1 cellular context compared by ENCODE assay signal in genomic region chr3:9855594-9855993, GRCh38.
TF ChIP-seq lines count a peak whose summit lies in the region.

No MANE protein-coding gene starts in this region.

TF ChIP-seq in GM12878, 131 proteins besides CTCF, POLR2A, EP300 and RAD21:
- TF ChIP-seq SIX5 (IDR thresholded peaks at IDR 0.05; ENCODE audit: low read depth, low read length, severe bottlenecking): no peak
- no peak for TF ChIP-seq CREB1 (IDR thresholded peaks at IDR 0.05; ENCODE audit: low read depth)
- no peak for TF ChIP-seq FOXK2 (IDR thresholded peaks at IDR 0.05)
- no peak for TF ChIP-seq GABPA (IDR thresholded peaks at IDR 0.05; ENCODE audit: low read depth)
- no peak for TF ChIP-seq ZNF384 (IDR thresholded peaks at IDR 0.05; ENCODE audit: borderline replicate concordance, low read depth, low read length)
- TF ChIP-seq CREM (IDR thresholded peaks at IDR 0.05; ENCODE audit: low read depth): no peak
- TF ChIP-seq, protein P1, sequence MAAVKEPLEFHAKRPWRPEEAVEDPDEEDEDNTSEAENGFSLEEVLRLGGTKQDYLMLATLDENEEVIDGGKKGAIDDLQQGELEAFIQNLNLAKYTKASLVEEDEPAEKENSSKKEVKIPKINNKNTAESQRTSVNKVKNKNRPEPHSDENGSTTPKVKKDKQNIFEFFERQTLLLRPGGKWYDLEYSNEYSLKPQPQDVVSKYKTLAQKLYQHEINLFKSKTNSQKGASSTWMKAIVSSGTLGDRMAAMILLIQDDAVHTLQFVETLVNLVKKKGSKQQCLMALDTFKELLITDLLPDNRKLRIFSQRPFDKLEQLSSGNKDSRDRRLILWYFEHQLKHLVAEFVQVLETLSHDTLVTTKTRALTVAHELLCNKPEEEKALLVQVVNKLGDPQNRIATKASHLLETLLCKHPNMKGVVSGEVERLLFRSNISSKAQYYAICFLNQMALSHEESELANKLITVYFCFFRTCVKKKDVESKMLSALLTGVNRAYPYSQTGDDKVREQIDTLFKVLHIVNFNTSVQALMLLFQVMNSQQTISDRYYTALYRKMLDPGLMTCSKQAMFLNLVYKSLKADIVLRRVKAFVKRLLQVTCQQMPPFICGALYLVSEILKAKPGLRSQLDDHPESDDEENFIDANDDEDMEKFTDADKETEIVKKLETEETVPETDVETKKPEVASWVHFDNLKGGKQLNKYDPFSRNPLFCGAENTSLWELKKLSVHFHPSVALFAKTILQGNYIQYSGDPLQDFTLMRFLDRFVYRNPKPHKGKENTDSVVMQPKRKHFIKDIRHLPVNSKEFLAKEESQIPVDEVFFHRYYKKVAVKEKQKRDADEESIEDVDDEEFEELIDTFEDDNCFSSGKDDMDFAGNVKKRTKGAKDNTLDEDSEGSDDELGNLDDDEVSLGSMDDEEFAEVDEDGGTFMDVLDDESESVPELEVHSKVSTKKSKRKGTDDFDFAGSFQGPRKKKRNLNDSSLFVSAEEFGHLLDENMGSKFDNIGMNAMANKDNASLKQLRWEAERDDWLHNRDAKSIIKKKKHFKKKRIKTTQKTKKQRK (IDR thresholded peaks at IDR 0.05; ENCODE audit: low read depth, low read length): no peak
- TF ChIP-seq REST (IDR thresholded peaks at IDR 0.05; ENCODE audit: low read depth, low read length): no peak
- no peak for TF ChIP-seq NBN (IDR thresholded peaks at IDR 0.05)
- TF ChIP-seq BRCA1 (IDR thresholded peaks at IDR 0.05; ENCODE audit: low read depth, low read length): no peak
- TF ChIP-seq, protein P2, sequence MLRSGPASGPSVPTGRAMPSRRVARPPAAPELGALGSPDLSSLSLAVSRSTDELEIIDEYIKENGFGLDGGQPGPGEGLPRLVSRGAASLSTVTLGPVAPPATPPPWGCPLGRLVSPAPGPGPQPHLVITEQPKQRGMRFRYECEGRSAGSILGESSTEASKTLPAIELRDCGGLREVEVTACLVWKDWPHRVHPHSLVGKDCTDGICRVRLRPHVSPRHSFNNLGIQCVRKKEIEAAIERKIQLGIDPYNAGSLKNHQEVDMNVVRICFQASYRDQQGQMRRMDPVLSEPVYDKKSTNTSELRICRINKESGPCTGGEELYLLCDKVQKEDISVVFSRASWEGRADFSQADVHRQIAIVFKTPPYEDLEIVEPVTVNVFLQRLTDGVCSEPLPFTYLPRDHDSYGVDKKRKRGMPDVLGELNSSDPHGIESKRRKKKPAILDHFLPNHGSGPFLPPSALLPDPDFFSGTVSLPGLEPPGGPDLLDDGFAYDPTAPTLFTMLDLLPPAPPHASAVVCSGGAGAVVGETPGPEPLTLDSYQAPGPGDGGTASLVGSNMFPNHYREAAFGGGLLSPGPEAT (IDR thresholded peaks at IDR 0.05; ENCODE audit: low read depth): no peak
- TF ChIP-seq YY1 (IDR thresholded peaks at IDR 0.05; ENCODE audit: low read depth, low read length): no peak
- TF ChIP-seq SMC3 (IDR thresholded peaks at IDR 0.05; ENCODE audit: borderline replicate concordance, low read length): no peak
- no peak for TF ChIP-seq PAX5 (IDR thresholded peaks at IDR 0.05; ENCODE audit: borderline replicate concordance, low read depth, low read length)
- TF ChIP-seq, protein P3, sequence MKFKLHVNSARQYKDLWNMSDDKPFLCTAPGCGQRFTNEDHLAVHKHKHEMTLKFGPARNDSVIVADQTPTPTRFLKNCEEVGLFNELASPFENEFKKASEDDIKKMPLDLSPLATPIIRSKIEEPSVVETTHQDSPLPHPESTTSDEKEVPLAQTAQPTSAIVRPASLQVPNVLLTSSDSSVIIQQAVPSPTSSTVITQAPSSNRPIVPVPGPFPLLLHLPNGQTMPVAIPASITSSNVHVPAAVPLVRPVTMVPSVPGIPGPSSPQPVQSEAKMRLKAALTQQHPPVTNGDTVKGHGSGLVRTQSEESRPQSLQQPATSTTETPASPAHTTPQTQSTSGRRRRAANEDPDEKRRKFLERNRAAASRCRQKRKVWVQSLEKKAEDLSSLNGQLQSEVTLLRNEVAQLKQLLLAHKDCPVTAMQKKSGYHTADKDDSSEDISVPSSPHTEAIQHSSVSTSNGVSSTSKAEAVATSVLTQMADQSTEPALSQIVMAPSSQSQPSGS (IDR thresholded peaks at IDR 0.05; ENCODE audit: low read length): no peak
- no peak for TF ChIP-seq PAX8 (IDR thresholded peaks at IDR 0.05)
